ENCODE assay signal across 25 cellular contexts in the genomic region with DNA sequence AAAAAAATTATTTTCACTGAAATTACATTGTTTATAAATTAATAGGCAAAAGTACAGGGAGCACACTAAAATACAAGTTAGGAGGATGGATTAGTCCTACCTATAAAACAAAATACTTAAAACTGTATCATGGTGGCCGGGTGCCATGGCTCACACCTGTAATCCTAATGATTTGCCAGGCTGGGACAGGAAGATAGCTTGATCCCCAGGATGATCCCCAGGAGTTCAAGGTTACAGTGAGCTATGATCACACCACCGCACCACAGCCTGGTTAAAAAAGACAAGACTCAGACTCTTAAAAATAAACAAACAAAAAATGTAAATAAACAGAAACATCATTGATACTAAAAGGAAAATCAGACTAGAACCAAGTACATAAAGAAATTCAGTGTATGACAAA.
"Had no signal": no experiment of that assay in that cellular context is flagged by ENCODE, and none has a peak within 500 bp of the region (broad histone marks: within the 10 kb centered on the region; RNA-seq: fewer than 3 reads in every experiment).

No MANE protein-coding gene starts in this region.

- ATAC-seq: gastrocnemius medialis, pancreas had no signal

- H3K9me3 ChIP-seq: gastrocnemius medialis, left ventricle myocardium inferior, pancreas, prostate gland, tibial nerve had no signal

- H3K4me1 ChIP-seq: pancreas, prostate gland had no signal

- H3K27ac Mint-ChIP-seq: activated CD4-positive, alpha-beta memory T cell treated with anti-CD3 and anti-CD28 coated beads for 36 hours had no signal

- DNase-seq: activated CD4-positive, alpha-beta memory T cell treated with anti-CD3 and anti-CD28 coated beads for 36 hours; activated CD4-positive, alpha-beta T cell treated with anti-CD3 and anti-CD28 coated beads for 48 hours; activated CD8-positive, alpha-beta memory T cell treated with anti-CD3 and anti-CD28 coated beads, Interleukin-2, amount 50 U/mL, for 4 hours; activated gamma-delta T cell; activated naive CD4-positive, alpha-beta T cell treated with anti-CD3 and anti-CD28 coated beads, Interleukin-2, amount 50 U/mL, for 16 hours; activated T-cell treated with anti-CD3 and anti-CD28 coated beads, Interleukin-2, amount 50 U/mL, for 1 hour; amniotic stem cell; brain microvascular endothelial cell; dorsolateral prefrontal cortex; effector memory CD4-positive, alpha-beta T cell; erythroblast; gastrocnemius medialis; glutamatergic neuron; left ventricle myocardium inferior; nucleus accumbens; pancreas; retina; stimulated activated CD4-positive, alpha-beta T cell treated with anti-CD3 and anti-CD28 coated beads, Interleukin-15, amount 100 ng/mL, for 24 hours; stimulated activated CD4-positive, alpha-beta T cell treated with anti-CD3 and anti-CD28 coated beads, Interleukin-2, amount 100 ng/mL, for 24 hours; stimulated activated naive CD4-positive, alpha-beta T cell had no signal

- H3K27me3 ChIP-seq: brain microvascular endothelial cell, dorsolateral prefrontal cortex, gastrocnemius medialis, pancreas, tibial nerve had no signal

- H3K4me3 ChIP-seq: coronary artery, dorsolateral prefrontal cortex, gastrocnemius medialis, left ventricle myocardium inferior, lung, pancreas, prostate gland, tibial nerve had no signal

- H3K4me3 Mint-ChIP-seq: activated CD4-positive, alpha-beta memory T cell treated with anti-CD3 and anti-CD28 coated beads for 36 hours had no signal

- H3K27ac ChIP-seq: brain microvascular endothelial cell, coronary artery, left ventricle myocardium inferior, pancreas, prostate gland, VCaP had no signal

- H3K36me3 ChIP-seq: brain microvascular endothelial cell, gastrocnemius medialis, left ventricle myocardium inferior, pancreas, prostate gland had no signal

- H3K27me3 Mint-ChIP-seq: activated CD4-positive, alpha-beta memory T cell treated with anti-CD3 and anti-CD28 coated beads for 36 hours had no signal

- H3K9me3 Mint-ChIP-seq: activated CD4-positive, alpha-beta memory T cell treated with anti-CD3 and anti-CD28 coated beads for 36 hours had no signal
